16 cellular contexts compared by ENCODE assay signal in genomic region chr11:86476109-86476861, GRCh38.
A peak's percentile ranks its signal among the peaks of the same experiment; 100 is the strongest.
DNase-seq lines count a peak whose midpoint lies in the region; ATAC-seq and TF ChIP-seq lines count a peak whose summit lies in the region.
"Had no signal": no experiment of that assay in that cellular context is flagged by ENCODE, and none has a peak within 500 bp of the region (broad histone marks: within the 10 kb centered on the region; RNA-seq: fewer than 3 reads in every experiment).

No MANE protein-coding gene starts in this region.

- H3K9me3 Mint-ChIP-seq in osteocyte (ENCODE audit: unreplicated experiment), result no peaks in the 10 kb centered on the region
- H3K9me3 Mint-ChIP-seq: memory B cell; stimulated activated naive CD8-positive, alpha-beta T cell treated with anti-CD3 and anti-CD28 coated beads, Interleukin-15, Interleukin-2, amounts not matched to agents 100 ng/mL and 50 ng/mL, for 24 hours had no signal

- H3K4me1 ChIP-seq in suprapubic skin, result peaks cover 6% of the 10 kb centered on the region

- H3K27me3 ChIP-seq in suprapubic skin (no peaks in the 10 kb centered on the region), MG63 (no peaks in the 10 kb centered on the region)

- H3K27ac Mint-ChIP-seq in osteocyte (ENCODE audit: unreplicated experiment), result peak overlapping the region; percentile 81
- H3K27ac Mint-ChIP-seq: memory B cell; stimulated activated naive CD8-positive, alpha-beta T cell treated with anti-CD3 and anti-CD28 coated beads, Interleukin-15, Interleukin-2, amounts not matched to agents 100 ng/mL and 50 ng/mL, for 24 hours had no signal

- H3K4me3 ChIP-seq in suprapubic skin (no peak overlapping the region), MG63 (no peak overlapping the region)

- no peaks in the 10 kb centered on the region for H3K9me3 ChIP-seq in suprapubic skin
- no peaks in the 10 kb centered on the region for H3K9me3 ChIP-seq in MG63

- H3K36me3 Mint-ChIP-seq in osteocyte (ENCODE audit: unreplicated experiment), result peaks cover 4% of the 10 kb centered on the region
- H3K36me3 Mint-ChIP-seq: memory B cell had no signal

- no peak for DNase-seq in Right ventricle myocardium inferior (ENCODE audit: missing footprints)
- DNase-seq in cardiac septum (ENCODE audit: low spot score), result no peak
- peak; percentile 46 for DNase-seq in islet precursor cell
- no peak for DNase-seq in osteocyte (ENCODE audit: extremely low spot score, unreplicated experiment)
- DNase-seq in iPS-NIHi11 (ENCODE audit: low spot score), result no peak
- DNase-seq in suprapubic skin (ENCODE audit: low spot score in 2 of 2), result no peak
- no peak for DNase-seq in MG63
- DNase-seq in SKM-1 treated with dmso at 0.1 percent for 144 hours (lab: John Stamatoyannopoulos, UW; ENCODE audit: unreplicated experiment), result no peak
- DNase-seq: 8988T; activated CD4-positive, CD25-positive, alpha-beta regulatory T cell treated with anti-CD3 and anti-CD28 coated beads, Interleukin-2, amount 50 U/mL, for 72 hours; activated CD8-positive, alpha-beta memory T cell treated with anti-CD3 and anti-CD28 coated beads, Interleukin-2, amount 50 U/mL, for 48 hours; head of caudate nucleus; NCI-H2227 treated with DMSO at 0.1 percent for 48 hours; OCI-M1 had no signal

- H3K27me3 Mint-ChIP-seq in osteocyte (ENCODE audit: unreplicated experiment), result no peaks in the 10 kb centered on the region
- H3K27me3 Mint-ChIP-seq: stimulated activated naive CD8-positive, alpha-beta T cell treated with anti-CD3 and anti-CD28 coated beads, Interleukin-15, Interleukin-2, amounts not matched to agents 100 ng/mL and 50 ng/mL, for 24 hours had no signal

- no peak overlapping the region for H3K27ac ChIP-seq in suprapubic skin

- H3K36me3 ChIP-seq in suprapubic skin (no peaks in the 10 kb centered on the region), MG63 (no peaks in the 10 kb centered on the region)

- peak overlapping the region; percentile 2 for H3K4me3 Mint-ChIP-seq in osteocyte (ENCODE audit: unreplicated experiment)
- H3K4me3 Mint-ChIP-seq: memory B cell; stimulated activated naive CD8-positive, alpha-beta T cell treated with anti-CD3 and anti-CD28 coated beads, Interleukin-15, Interleukin-2, amounts not matched to agents 100 ng/mL and 50 ng/mL, for 24 hours had no signal

- ATAC-seq in Right ventricle myocardium inferior, result peak; percentile 69

- no peak for TF ChIP-seq CTCF in osteocyte (IDR thresholded peaks at IDR 0.05)
- no peak for TF ChIP-seq CTCF in suprapubic skin (IDR thresholded peaks at IDR 0.05)

- WGBS in suprapubic skin, result 77% methylated on average over 6 of the region's 6 CpGs

- intact Hi-C loops in Right ventricle myocardium inferior (cut with DNase I) (no loop called here), cardiac septum (cut with DNase I) (no loop called here)

- peaks cover 80% of the 10 kb centered on the region for H3K4me1 Mint-ChIP-seq in osteocyte (ENCODE audit: unreplicated experiment)
- H3K4me1 Mint-ChIP-seq: memory B cell had no signal

- TF ChIP-seq POLR2A in suprapubic skin (IDR thresholded peaks at IDR 0.05), result no peak

- no peak for TF ChIP-seq EP300 in suprapubic skin (IDR thresholded peaks at IDR 0.05)
